In the genomic region with DNA sequence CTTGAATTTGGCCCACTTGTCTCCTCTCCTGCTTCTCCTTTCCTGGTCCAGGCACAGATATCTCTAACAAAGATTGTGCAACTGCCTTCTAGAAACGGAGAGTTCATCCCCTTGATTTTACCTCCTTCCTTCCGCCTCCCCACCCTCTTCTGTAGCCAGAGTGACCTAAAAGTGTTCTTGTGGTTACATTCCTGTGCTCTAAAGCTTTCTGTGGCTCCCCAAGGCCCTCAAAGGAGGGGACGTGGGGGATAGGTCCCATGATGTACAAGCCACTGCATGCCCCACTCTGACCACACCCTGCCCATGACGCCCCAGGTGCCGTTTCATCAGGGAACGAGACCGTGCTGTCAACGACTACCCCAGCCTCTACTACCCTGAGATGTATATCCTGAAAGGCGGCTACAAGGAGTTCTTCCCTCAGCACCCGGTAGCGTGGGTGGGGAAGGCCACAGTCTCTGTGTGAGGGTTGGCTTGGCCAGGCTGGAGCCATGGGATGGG, we compare ENCODE assay signal across 13 cellular contexts. TPM values are rescaled to one million over a fixed set of nuclear protein-coding genes. Genes with fewer than 3 reads are reported as not detected.
DNase-seq lines count a peak whose midpoint lies in the region; ATAC-seq and TF ChIP-seq lines count a peak whose summit lies in the region.
"Had no signal": no experiment of that assay in that cellular context is flagged by ENCODE, and none has a peak within 500 bp of the region (broad histone marks: within the 10 kb centered on the region; RNA-seq: fewer than 3 reads in every experiment).

No MANE protein-coding gene starts in this region.

- no peaks in the 10 kb centered on the region for H3K9me3 ChIP-seq in CD8-positive, alpha-beta memory T cell (ENCODE audit: low read length)
- no peaks in the 10 kb centered on the region for H3K9me3 ChIP-seq in spleen

- peaks cover 28 to 77% (median 32%) of the 10 kb centered on the region in 3 donors for H3K36me3 Mint-ChIP-seq in CD8-positive, alpha-beta memory T cell

- TF ChIP-seq CTCF in RWPE1 (conservative IDR thresholded peaks at IDR 0.05; ENCODE audit: low read depth), result no peak
- TF ChIP-seq CTCF in spleen (IDR thresholded peaks at IDR 0.05 in 8 of 11, conservative IDR thresholded peaks at IDR 0.05 in 3 of 11), result no peak

- no peak overlapping the region for H3K27ac ChIP-seq in CD8-positive, alpha-beta memory T cell (ENCODE audit: low read depth, low read length)
- H3K27ac ChIP-seq in RWPE1, result peak overlapping the region; percentile 100
- H3K27ac ChIP-seq in spleen, result peak overlapping the region in 2 of 8 donors; percentile 96 to 99
- H3K27ac ChIP-seq: PC-9 had no signal

- peak overlapping the region in 7 of 8 donors; percentile 43 to 98 (median 83) for H3K27ac Mint-ChIP-seq in CD8-positive, alpha-beta memory T cell

- POLR2A ChIA-PET in CD8-positive, alpha-beta memory T cell (lab: Charles Lee), result interaction anchor here (0.5 to 1.5 kb wide), 3 partner anchors 9 to 27 kb away, joined by 3 to 6 read pairs (median 3); a partner anchor contains a TSS
- POLR2A ChIA-PET in RWPE1 (lab: Yijun Ruan, JAX; ENCODE audit: low non-redundant PET), result no interaction called here

- WGBS in spleen, 5 donors, result 73 to 86% (median 83%) methylated on average over 10 to 11 of the region's 11 CpGs

- no peak overlapping the region for H3K4me3 Mint-ChIP-seq in CD8-positive, alpha-beta memory T cell

- peaks cover 65 to 90% (median 70%) of the 10 kb centered on the region in 3 donors for H3K4me1 Mint-ChIP-seq in CD8-positive, alpha-beta memory T cell

- intact Hi-C loops in spleen (cut with DNase I; ENCODE audit: low total_unique reads), result no loop called here

- H3K36me3 ChIP-seq in CD8-positive, alpha-beta memory T cell (ENCODE audit: insufficient read depth, low read length), result peaks cover 62% of the 10 kb centered on the region
- H3K36me3 ChIP-seq in spleen, result peaks cover 0 to 71% (median 56%) of the 10 kb centered on the region in 6 donors

- H3K27me3 Mint-ChIP-seq in CD8-positive, alpha-beta memory T cell, result no peaks in the 10 kb centered on the region

- CTCF ChIA-PET in CD8-positive, alpha-beta memory T cell (lab: Charles Lee), result interaction anchor here (3.2 kb wide), 1 partner anchor 16 kb away, joined by 18 read pairs; a partner anchor contains a TSS
- CTCF ChIA-PET in RWPE1 (lab: Yijun Ruan, JAX), result no interaction called here

- H3K4me1 ChIP-seq in CD8-positive, alpha-beta memory T cell (ENCODE audit: insufficient read depth, low read length), result peaks cover 65% of the 10 kb centered on the region
- peaks cover 21 to 98% (median 74%) of the 10 kb centered on the region in 6 donors for H3K4me1 ChIP-seq in spleen

- ATAC-seq in esophagus mucosa, result peak; percentile 25

- peak in 1 of 5 donors; percentile 35 for DNase-seq in CD8-positive, alpha-beta memory T cell
- DNase-seq in RWPE1 (ENCODE audit: low spot score) (no peak), spleen (peak; percentile 54), NCI-H748 (lab: John Stamatoyannopoulos, UW; ENCODE audit: unreplicated experiment) (no peak), 8988T (no peak), NCI-H1105 (lab: John Stamatoyannopoulos, UW) (no peak)
- DNase-seq: activated T-cell treated with anti-CD3 and anti-CD28 coated beads, Interleukin-2, amount 50 U/mL, for 1 hour; central memory CD4-positive, alpha-beta T cell; DND-41; kidney; nucleus accumbens; PC-9 had no signal

- no peaks in the 10 kb centered on the region for H3K27me3 ChIP-seq in CD8-positive, alpha-beta memory T cell (ENCODE audit: insufficient read depth, low read length, poor library complexity, severe bottlenecking)
- no peaks in the 10 kb centered on the region for H3K27me3 ChIP-seq in spleen (replicated peaks in 1 of 7)

- no peak overlapping the region for H3K4me3 ChIP-seq in CD8-positive, alpha-beta memory T cell (ENCODE audit: low read length)
- H3K4me3 ChIP-seq in spleen, result no peak overlapping the region
- H3K4me3 ChIP-seq: PC-9 had no signal

- TF ChIP-seq POLR2A in spleen (IDR thresholded peaks at IDR 0.05), result no peak

- H3K9me3 Mint-ChIP-seq in CD8-positive, alpha-beta memory T cell, result no peaks in the 10 kb centered on the region

RNA-seq across cellular contexts. Expression of a gene that starts 8.2 kb away (rescaled TPM):
- 10 to 100 TPM; 78.0 to 81.6 TPM for total RNA-seq in CD8-positive, alpha-beta memory T cell
- polyA plus RNA-seq in CD8-positive, alpha-beta memory T cell, result 61.6 TPM
- total RNA-seq in esophagus mucosa (42.5 TPM), spleen (10 to 100 TPM; 48.3 to 67.7 (median 55.1) TPM)
- 10 to 100 TPM; 22.8 to 45.8 (median 42.9) TPM for polyA plus RNA-seq in spleen

RNA-seq across cellular contexts. Expression of a gene that starts 16.0 kb away (rescaled TPM):
- total RNA-seq in CD8-positive, alpha-beta memory T cell, result 10 to 100 TPM; 14.0 to 15.7 TPM
- polyA plus RNA-seq in CD8-positive, alpha-beta memory T cell, result 18.4 TPM
- 10.7 TPM for total RNA-seq in esophagus mucosa
- total RNA-seq in spleen, result 10 to 100 TPM; 11.1 to 19.0 (median 17.1) TPM
- polyA plus RNA-seq in spleen, result 1 to 10 TPM; 5.3 to 9.6 (median 5.6) TPM

RNA-seq across cellular contexts. Expression of a gene that starts 17.8 kb away (rescaled TPM):
- total RNA-seq in CD8-positive, alpha-beta memory T cell, result 10 to 100 TPM; 66.4 to 69.9 TPM
- 1.7 TPM for polyA plus RNA-seq in CD8-positive, alpha-beta memory T cell
- total RNA-seq in esophagus mucosa (50.8 TPM), spleen (10 to 100 TPM; 41.8 to 84.7 (median 57.9) TPM)
- 10 to 100 TPM; 24.8 to 56.9 (median 29.3) TPM for polyA plus RNA-seq in spleen

RNA-seq across cellular contexts. Expression of a gene that starts 23.1 kb away (rescaled TPM):
- total RNA-seq in CD8-positive, alpha-beta memory T cell, result under 1 TPM; 0.13 to 0.24 TPM
- not detected for polyA plus RNA-seq in CD8-positive, alpha-beta memory T cell
- not detected for total RNA-seq in esophagus mucosa
- total RNA-seq in spleen, result not detected
- polyA plus RNA-seq in spleen, result under 1 TPM in 2 of 3 donors, not detected in 1; 0.06 to 0.11 TPM

RNA-seq across cellular contexts. Expression of a gene that starts 36.8 kb away (rescaled TPM):
- total RNA-seq in CD8-positive, alpha-beta memory T cell, result 10 to 100 TPM; 72.7 to 74.9 TPM
- 27.0 TPM for polyA plus RNA-seq in CD8-positive, alpha-beta memory T cell
- total RNA-seq in esophagus mucosa (29.1 TPM), spleen (10 to 100 TPM; 29.4 to 42.4 (median 35.1) TPM)
- polyA plus RNA-seq in spleen, result 10 to 100 TPM; 31.3 to 55.5 (median 36.8) TPM
